ENCODE assay signal across 16 cellular contexts in genomic region chr1:186236921-186237320, GRCh38. TPM values are rescaled to one million over a fixed set of nuclear protein-coding genes. Genes with fewer than 3 reads are reported as not detected.
DNase-seq lines count a peak whose midpoint lies in the region; TF ChIP-seq lines count a peak whose summit lies in the region.
"Had no signal": no experiment of that assay in that cellular context is flagged by ENCODE, and none has a peak within 500 bp of the region (broad histone marks: within the 10 kb centered on the region; RNA-seq: fewer than 3 reads in every experiment).

No MANE protein-coding gene starts in this region.

- no TSS peak for BruUV-seq in Calu3 (replicated peaks; lab: Mats Ljungman, UMichigan)

- no peaks in the 10 kb centered on the region for H3K27me3 ChIP-seq in SJCRH30

- peak; percentile 94 for DNase-seq in AG08395 (ENCODE audit: low spot score)
- DNase-seq in HS-5 (ENCODE audit: low read depth) = peak; percentile 62
- DNase-seq in astrocyte of the hippocampus (ENCODE audit: low read depth, low spot score) = peak; percentile 59
- peak; percentile 84 for DNase-seq in islet precursor cell
- no peak for DNase-seq in activated T-cell treated with anti-CD3 and anti-CD28 coated beads, Interleukin-2, amount 50 U/mL, for 1 hour
- DNase-seq in NCI-H82 treated with DMSO at 0.1 percent for 48 hours (lab: John Stamatoyannopoulos, UW; ENCODE audit: unreplicated experiment) = no peak
- DNase-seq in Calu3 = no peak
- no peak for DNase-seq in SJCRH30
- DNase-seq: activated CD4-positive, alpha-beta T cell treated with anti-CD3 and anti-CD28 coated beads, Interleukin-2, amount 10 ng/mL, durations not matched to agents 24 days and 14 days; activated naive CD4-positive, alpha-beta T cell treated with Interleukin-2 at 50 U/mL for 16 hours; CD4-positive, CD25-positive, alpha-beta regulatory T cell; H9; MV-4-11; NCI-H510A treated with DMSO at 0.1 percent for 48 hours had no signal

- no peak overlapping the region for H3K27ac ChIP-seq in SJCRH30

- no peaks in the 10 kb centered on the region for H3K9me3 Mint-ChIP-seq in Calu3 (ENCODE audit: low read depth, unreplicated experiment)
- H3K9me3 Mint-ChIP-seq: activated CD4-positive, alpha-beta T cell treated with anti-CD3 and anti-CD28 coated beads, Interleukin-2, amount 10 ng/mL, durations not matched to agents 24 days and 14 days; H9; neural crest cell; stimulated activated effector memory CD8-positive, alpha-beta T cell treated with anti-CD3 and anti-CD28 coated beads, Interleukin-12 subunit alpha, Interleukin-12 subunit beta, amount 100 ng/mL, for 72 hours had no signal

- CTCF ChIA-PET in Calu3 (lab: Charles Lee) = no interaction called here

- H3K36me3 Mint-ChIP-seq in Calu3 (ENCODE audit: insufficient read depth, unreplicated experiment) = no peaks in the 10 kb centered on the region
- H3K36me3 Mint-ChIP-seq: CD4-positive, CD25-positive, alpha-beta regulatory T cell; stimulated activated effector memory CD8-positive, alpha-beta T cell treated with anti-CD3 and anti-CD28 coated beads, Interleukin-12 subunit alpha, Interleukin-12 subunit beta, amount 100 ng/mL, for 72 hours had no signal

- H3K9me3 ChIP-seq in SJCRH30 (replicated peaks) = no peaks in the 10 kb centered on the region

- H3K36me3 ChIP-seq in SJCRH30 = no peaks in the 10 kb centered on the region

- no peaks in the 10 kb centered on the region for H3K27me3 Mint-ChIP-seq in Calu3 (ENCODE audit: unreplicated experiment)

- TF ChIP-seq CTCF in Calu3 (IDR thresholded peaks at IDR 0.05; ENCODE audit: unreplicated experiment) = no peak

- H3K4me3 Mint-ChIP-seq in Calu3 (ENCODE audit: low read depth, unreplicated experiment) = no peak overlapping the region
- H3K4me3 Mint-ChIP-seq: activated CD4-positive, alpha-beta T cell treated with anti-CD3 and anti-CD28 coated beads, Interleukin-2, amount 10 ng/mL, durations not matched to agents 24 days and 14 days; CD4-positive, CD25-positive, alpha-beta regulatory T cell; H9; neural crest cell; stimulated activated effector memory CD8-positive, alpha-beta T cell treated with anti-CD3 and anti-CD28 coated beads, Interleukin-12 subunit alpha, Interleukin-12 subunit beta, amount 100 ng/mL, for 72 hours had no signal

- no peaks in the 10 kb centered on the region for H3K4me1 ChIP-seq in SJCRH30

- intact Hi-C loops in Calu3 (cut with micrococcal nuclease; ENCODE audit: unreplicated experiment) = no loop called here

- H3K4me1 Mint-ChIP-seq in Calu3 (ENCODE audit: low read depth, unreplicated experiment) = no peaks in the 10 kb centered on the region
- H3K4me1 Mint-ChIP-seq: activated CD4-positive, alpha-beta T cell treated with anti-CD3 and anti-CD28 coated beads, Interleukin-2, amount 10 ng/mL, durations not matched to agents 24 days and 14 days; CD4-positive, CD25-positive, alpha-beta regulatory T cell; H9; neural crest cell; stimulated activated effector memory CD8-positive, alpha-beta T cell treated with anti-CD3 and anti-CD28 coated beads, Interleukin-12 subunit alpha, Interleukin-12 subunit beta, amount 100 ng/mL, for 72 hours had no signal

- no peak overlapping the region for H3K4me3 ChIP-seq in SJCRH30

- H3K27ac Mint-ChIP-seq in Calu3 (ENCODE audit: unreplicated experiment) = no peak overlapping the region
- H3K27ac Mint-ChIP-seq: activated CD4-positive, alpha-beta T cell treated with anti-CD3 and anti-CD28 coated beads, Interleukin-2, amount 10 ng/mL, durations not matched to agents 24 days and 14 days; stimulated activated effector memory CD8-positive, alpha-beta T cell treated with anti-CD3 and anti-CD28 coated beads, Interleukin-12 subunit alpha, Interleukin-12 subunit beta, amount 100 ng/mL, for 72 hours had no signal

RNA-seq across cellular contexts. Expression of gene PRG4, which starts 59.2 kb away (rescaled TPM):
- total RNA-seq in Calu3 (2022) = 0.12 TPM in 1 of 2 replicates, not detected in the other
- total RNA-seq in SJCRH30 (2014; rRNA removed; shearing (Covaris generic)) = 0.10 and 0.13 TPM in 2 replicates
- total RNA-seq: neural crest cell had no signal

Comparison
In these comparisons a context has a peak if more than half of its experiments do, and no peak if none do; other contexts are left out.
1. DNase-seq: peak in AG08395 (single experiment), HS-5 (single experiment), astrocyte of the hippocampus (single experiment) and islet precursor cell (single experiment); none in activated T-cell treated with anti-CD3 and anti-CD28 coated beads, Interleukin-2, amount 50 U/mL, for 1 hour (single experiment), NCI-H82 treated with DMSO at 0.1 percent for 48 hours (single experiment), Calu3 (single experiment) and SJCRH30 (0 of 2).